Comparison of ENCODE assay signal across 8 cellular contexts in genomic region chr2:190181066-190181681, GRCh38.
DNase-seq lines count a peak whose midpoint lies in the region; ATAC-seq, FAIRE-seq and TF ChIP-seq lines count a peak whose summit lies in the region.

No MANE protein-coding gene starts in this region.

- intact Hi-C loops in CD14-positive monocyte (cut with micrococcal nuclease) (no loop called here), GM12878 (cut with micrococcal nuclease; ENCODE audit: unreplicated experiment) (loop anchor here (2.0 to 5.0 kb wide), 5 partner anchors 22 to 519 kb away; partner anchors contain the start of genes ASNSD1 and HIBCH), lower lobe of right lung (cut with DNase I) (no loop called here), posterior vena cava (cut with DNase I) (no loop called here)

- TF ChIP-seq CTCF in CD14-positive monocyte (IDR thresholded peaks at IDR 0.05) (no peak), GM12878 (IDR thresholded peaks at IDR 0.05 in 2 of 3, conservative IDR thresholded peaks at IDR 0.05 in 1 of 3; ENCODE audit: control insufficient read depth in 2 of 3, extremely low read depth in 1 of 3, insufficient read depth in 1 of 3, low read depth in 3 of 3, low read length in 3 of 3) (no peak), lower lobe of right lung (IDR thresholded peaks at IDR 0.05) (no peak), thoracic aorta (IDR thresholded peaks at IDR 0.05) (no peak)

- TF ChIP-seq POLR2A in GM12878 (IDR thresholded peaks at IDR 0.05; ENCODE audit: low read depth, low read length) = no peak

- TF ChIP-seq RAD21 in GM12878 (IDR thresholded peaks at IDR 0.05; ENCODE audit: insufficient read depth, low read depth, low read length) = no peak

- CTCF ChIA-PET in GM12878 (lab: Yijun Ruan, JAX) = interaction anchor here (0.6 to 6.3 kb wide), 15 partner anchors 7 to 177 kb away, joined by 3 to 73 read pairs (median 5); partner anchors contain the start of genes HIBCH and INPP1

- 39% methylated on average over 17 of the region's 17 CpGs for WGBS in GM12878 (ENCODE audit: insufficient coverage, insufficient replicate concordance, low lambda C conversion rate, missing lambda C conversion rate)

- BruUV-seq in GM12878 (replicated peaks; lab: Mats Ljungman, UMichigan) = no TSS peak

- no peaks in the 10 kb centered on the region for H4K20me1 ChIP-seq in GM12878 (ENCODE audit: control insufficient read depth, insufficient read depth)

- H3K4me3 Mint-ChIP-seq in CD14-positive monocyte = peak overlapping the region; percentile 57 to 66

- peaks cover 7 to 24% (median 17%) of the 10 kb centered on the region in 3 donors for H3K27me3 Mint-ChIP-seq in CD14-positive monocyte (ENCODE audit: low read depth in 3 of 3)

- ATAC-seq in GM18907 (IDR thresholded peaks at IDR 0.05; ENCODE audit: unreplicated experiment) (peak; percentile 57), GM12878 (peak; percentile 45), lower lobe of right lung (peak in 1 of 2 donors; percentile 14), thoracic aorta (ENCODE audit: insufficient number of reproducible peaks, low FRiP score, low read depth) (no peak)

- H3K36me3 ChIP-seq in GM12878 (ENCODE audit: control insufficient read depth in 2 of 2, insufficient read depth in 2 of 2, low read length in 1 of 2) (no peaks in the 10 kb centered on the region), lower lobe of right lung (no peaks in the 10 kb centered on the region), thoracic aorta (no peaks in the 10 kb centered on the region)

- peak overlapping the region; percentile 58; the same call in 1 of the 2 replicates for H3K9ac ChIP-seq in GM12878 (ENCODE audit: control insufficient read depth, insufficient read depth, low read length)

- no peaks in the 10 kb centered on the region; the same call in 1 of the 2 replicates for H3K79me2 ChIP-seq in GM12878 (ENCODE audit: control insufficient read depth, insufficient read depth, low read length)

- FAIRE-seq in HTR-8/SVneo (lab: Jason Lieb, UNC) (peak; percentile 33), GM12878 (lab: Jason Lieb, UNC) (no peak), GM19239 (lab: Jason Lieb, UNC) (no peak)

- no peaks in the 10 kb centered on the region for H3K27me3 ChIP-seq in GM12878 (replicated peaks in 1 of 2; ENCODE audit: control insufficient read depth in 2 of 2, insufficient read depth in 2 of 2, low read length in 1 of 2)
- H3K27me3 ChIP-seq in lower lobe of right lung (ENCODE audit: low read depth) = no peaks in the 10 kb centered on the region
- no peaks in the 10 kb centered on the region for H3K27me3 ChIP-seq in thoracic aorta (replicated peaks; ENCODE audit: insufficient read depth)

- H3K9me3 Mint-ChIP-seq in CD14-positive monocyte = peaks cover 0 to 3% (median 0%) of the 10 kb centered on the region in 7 donors

- peak overlapping the region; percentile 70 for H3K4me2 ChIP-seq in GM12878 (ENCODE audit: control insufficient read depth, insufficient read depth)

- peaks cover 16% of the 10 kb centered on the region for H3K4me1 ChIP-seq in GM12878 (ENCODE audit: control insufficient read depth, insufficient read depth, low read length)
- peaks cover 6% of the 10 kb centered on the region for H3K4me1 ChIP-seq in lower lobe of right lung
- peaks cover 7 to 15% of the 10 kb centered on the region in 2 donors for H3K4me1 ChIP-seq in thoracic aorta (ENCODE audit: control insufficient read depth in 1 of 2, low read depth in 2 of 2)

- no peaks in the 10 kb centered on the region for H3K36me3 Mint-ChIP-seq in CD14-positive monocyte

- H3K27ac Mint-ChIP-seq in CD14-positive monocyte = peak overlapping the region in 1 of 7 donors; percentile 61

- in situ Hi-C loops in GM12878 (cut with MboI) = no loop called here

- POLR2A ChIA-PET in GM12878 (lab: Charles Lee) = interaction anchor here (0.6 to 2.0 kb wide), 7 partner anchors 21 to 391 kb away, joined by 3 to 4 read pairs (median 3); no protein-coding TSS in a partner anchor

- SMC1A ChIA-PET in GM12878 (lab: Charles Lee; ENCODE audit: uncharacterized antibody, unreplicated experiment) = interaction anchor here (1.0 to 3.8 kb wide), 20 partner anchors 8 to 383 kb away, joined by 3 to 42 read pairs (median 4); no protein-coding TSS in a partner anchor

- H3K4me3 ChIP-seq in GM12878 = peak overlapping the region; percentile 73
- peak overlapping the region; percentile 70 for H3K4me3 ChIP-seq in lower lobe of right lung
- H3K4me3 ChIP-seq in thoracic aorta = peak overlapping the region; percentile 90

- H3K9me3 ChIP-seq in GM12878 (replicated peaks; ENCODE audit: control insufficient read depth, insufficient read depth, low read length) (no peaks in the 10 kb centered on the region), lower lobe of right lung (no peaks in the 10 kb centered on the region), thoracic aorta (no peaks in the 10 kb centered on the region)

- DNase-seq in CD14-positive monocyte (ENCODE audit: low spot score) = no peak
- no peak for DNase-seq in HTR-8/SVneo (ENCODE audit: insufficient read length, low spot score)
- no peak for DNase-seq in GM12878 (ENCODE audit: low read depth, low spot score)
- no peak for DNase-seq in lower lobe of right lung
- DNase-seq in thoracic aorta (ENCODE audit: low spot score) = no peak
- DNase-seq in posterior vena cava (ENCODE audit: low spot score) = no peak
- no peak for DNase-seq in GM19239 (ENCODE audit: insufficient read length, low spot score)

- H3K27ac ChIP-seq in GM12878 (ENCODE audit: control insufficient read depth, insufficient read depth) = 0 out of 2 replicates have a peak overlapping the region, but pooled peaks have one; percentile 11
- H3K27ac ChIP-seq in lower lobe of right lung = peak overlapping the region; percentile 66
- H3K27ac ChIP-seq in thoracic aorta = peak overlapping the region; percentile 92 to 95

- RAD21 ChIA-PET in GM12878 (lab: Charles Lee; ENCODE audit: unreplicated experiment) = interaction anchor here (1.4 to 4.3 kb wide), 5 partner anchors 23 to 186 kb away, joined by 3 to 56 read pairs (median 6); no protein-coding TSS in a partner anchor

- peak overlapping the region; percentile 89 for H2AFZ ChIP-seq in GM12878 (ENCODE audit: control insufficient read depth, low read depth, low read length)

- TF ChIP-seq EP300 in GM12878 (IDR thresholded peaks at IDR 0.05; ENCODE audit: borderline replicate concordance in 1 of 2, control insufficient read depth in 1 of 2, low read depth in 2 of 2, low read length in 2 of 2) = no peak

- H3K4me1 Mint-ChIP-seq in CD14-positive monocyte = peaks cover 10% of the 10 kb centered on the region

TF ChIP-seq in GM12878, 131 proteins besides CTCF, POLR2A, EP300 and RAD21:
- TF ChIP-seq ZBTB40 (IDR thresholded peaks at IDR 0.05; ENCODE audit: borderline replicate concordance) (peak; percentile 29; the same call in 1 of the 2 replicates), SMAD5 (IDR thresholded peaks at IDR 0.05; ENCODE audit: low read depth) (no peak), ZNF24 (IDR thresholded peaks at IDR 0.05) (no peak), TCF3 (IDR thresholded peaks at IDR 0.05; ENCODE audit: borderline replicate concordance, insufficient read depth, low read depth, low read length) (no peak), MLLT1 (IDR thresholded peaks at IDR 0.05) (peak; percentile 94), POLR2AphosphoS2 (IDR thresholded peaks at IDR 0.05; ENCODE audit: low read depth, low read length) (0 out of 2 replicates have a peak, but pooled peaks have one; percentile 49)

Comparison
In these comparisons a context has a peak if more than half of its experiments do, and no peak if none do; other contexts are left out.
1. H3K27ac ChIP-seq: peak in every context shown above with its lines; median percentile 94 in thoracic aorta; 66 in lower lobe of right lung; 11 in GM12878.